ENCODE assay signal across 14 cellular contexts in the genomic region with DNA sequence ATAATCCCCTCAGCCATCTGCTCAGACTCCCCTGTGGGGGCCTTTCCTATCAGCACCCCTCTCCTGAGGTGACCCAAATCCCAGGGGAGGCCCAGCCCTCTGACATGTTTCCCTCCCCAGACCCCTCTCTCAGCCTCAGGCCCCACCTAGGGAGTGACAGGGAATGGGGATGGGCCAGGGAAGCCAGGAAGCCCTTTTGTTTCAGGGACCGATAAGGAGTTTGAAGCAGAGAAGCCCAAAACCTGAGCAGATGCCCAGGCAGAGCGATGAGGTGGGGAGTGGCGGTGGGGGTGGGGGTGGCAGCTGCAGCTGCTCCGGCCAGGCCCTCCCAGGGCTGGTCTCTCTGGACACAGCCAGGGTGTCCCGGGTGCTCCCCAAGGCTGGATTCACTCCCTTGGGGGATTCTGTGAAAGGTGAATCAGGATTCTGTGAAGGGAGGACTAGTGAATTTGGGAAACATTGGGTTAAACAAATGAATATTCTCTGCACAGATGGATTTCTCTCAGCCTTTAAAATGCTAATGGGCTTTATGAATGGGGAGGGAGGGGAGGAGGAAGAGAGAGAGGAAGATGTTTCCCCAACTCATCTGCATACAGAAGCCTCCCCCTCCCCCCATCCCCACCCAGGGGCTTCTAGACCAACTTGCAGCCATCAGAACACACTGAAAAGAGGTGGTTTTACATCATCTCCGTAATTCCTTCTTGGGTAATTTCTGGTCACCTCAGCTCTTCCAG. TPM values are rescaled to one million over a fixed set of nuclear protein-coding genes. Genes with fewer than 3 reads are reported as not detected.
DNase-seq lines count a peak whose midpoint lies in the region; ATAC-seq, FAIRE-seq and TF ChIP-seq lines count a peak whose summit lies in the region.
"Had no signal": no experiment of that assay in that cellular context is flagged by ENCODE, and none has a peak within 500 bp of the region (broad histone marks: within the 10 kb centered on the region; RNA-seq: fewer than 3 reads in every experiment).

No MANE protein-coding gene starts in this region.

- H3K9me3 Mint-ChIP-seq in CD8-positive, alpha-beta memory T cell = no peaks in the 10 kb centered on the region
- no peaks in the 10 kb centered on the region for H3K9me3 Mint-ChIP-seq in natural killer cell treated with Interleukin-12 subunit alpha and Interleukin-12 subunit beta and Interleukin-15 and Interleukin-18, amount 100 ng/mL, for 72 hours

- H3K4me2 ChIP-seq in GM12878 (ENCODE audit: control insufficient read depth, insufficient read depth) = no peak overlapping the region
- no peak overlapping the region for H3K4me2 ChIP-seq in trophoblast cell (ENCODE audit: low read length)

- H3K9me3 ChIP-seq in CD8-positive, alpha-beta memory T cell (ENCODE audit: low read length) = no peaks in the 10 kb centered on the region
- H3K9me3 ChIP-seq in GM12878 (replicated peaks; ENCODE audit: control insufficient read depth, insufficient read depth, low read length) (no peaks in the 10 kb centered on the region), trophoblast cell (ENCODE audit: insufficient read depth, low read depth, low read length) (no peaks in the 10 kb centered on the region)
- H3K9me3 ChIP-seq: left lung, testis had no signal

- H3K4me3 ChIP-seq in CD8-positive, alpha-beta memory T cell (ENCODE audit: low read length) = peak overlapping the region; percentile 36
- H3K4me3 ChIP-seq in GM12878 = no peak overlapping the region
- no peak overlapping the region for H3K4me3 ChIP-seq in trophoblast cell (ENCODE audit: low read depth, low read length)
- H3K4me3 ChIP-seq: left lung, testis had no signal

- no peak for FAIRE-seq in GM12878 (lab: Jason Lieb, UNC)

- H2AFZ ChIP-seq in GM12878 (ENCODE audit: control insufficient read depth, low read depth, low read length) = no peak overlapping the region
- no peak overlapping the region for H2AFZ ChIP-seq in trophoblast cell (ENCODE audit: insufficient read depth, low read length, poor library complexity)

- H3K27me3 Mint-ChIP-seq in CD8-positive, alpha-beta memory T cell = peaks cover 0 to 3% of the 10 kb centered on the region in 2 donors
- H3K27me3 Mint-ChIP-seq in natural killer cell treated with Interleukin-12 subunit alpha and Interleukin-12 subunit beta and Interleukin-15 and Interleukin-18, amount 100 ng/mL, for 72 hours = no peaks in the 10 kb centered on the region

- peaks cover 49% of the 10 kb centered on the region for H3K36me3 ChIP-seq in CD8-positive, alpha-beta memory T cell (ENCODE audit: insufficient read depth, low read length)
- H3K36me3 ChIP-seq in GM12878 (ENCODE audit: control insufficient read depth in 2 of 2, insufficient read depth in 2 of 2, low read length in 1 of 2) = peaks cover 39 to 43% of the 10 kb centered on the region in 2 experiments
- H3K36me3 ChIP-seq in trophoblast cell (ENCODE audit: control insufficient read depth in 1 of 2, insufficient read depth in 2 of 2, low read length in 2 of 2) = peaks cover 26 to 28% of the 10 kb centered on the region in 2 experiments

- peak overlapping the region; percentile 81 to 99 (median 94) for H3K27ac Mint-ChIP-seq in CD8-positive, alpha-beta memory T cell
- H3K27ac Mint-ChIP-seq in natural killer cell treated with Interleukin-12 subunit alpha and Interleukin-12 subunit beta and Interleukin-15 and Interleukin-18, amount 100 ng/mL, for 72 hours = peak overlapping the region; percentile 77 to 82

- in situ Hi-C loops in GM12878 (cut with MboI) = no loop called here

- TF ChIP-seq CTCF in GM12878 (IDR thresholded peaks at IDR 0.05 in 2 of 3, conservative IDR thresholded peaks at IDR 0.05 in 1 of 3; ENCODE audit: control insufficient read depth in 2 of 3, extremely low read depth in 1 of 3, insufficient read depth in 1 of 3, low read depth in 3 of 3, low read length in 3 of 3) = no peak

- RAD21 ChIA-PET in GM12878 (lab: Charles Lee; ENCODE audit: unreplicated experiment) = interaction anchor here (0.5 to 12.9 kb wide), 4 partner anchors 17 to 33 kb away, joined by 3 to 251 read pairs (median 4); a partner anchor contains a TSS

- H3K4me3 Mint-ChIP-seq in CD8-positive, alpha-beta memory T cell = peak overlapping the region in 5 of 7 donors; percentile 27 to 89 (median 82)
- H3K4me3 Mint-ChIP-seq in natural killer cell treated with Interleukin-12 subunit alpha and Interleukin-12 subunit beta and Interleukin-15 and Interleukin-18, amount 100 ng/mL, for 72 hours = peak overlapping the region; percentile 84

- BruUV-seq in GM12878 (replicated peaks; lab: Mats Ljungman, UMichigan) = no TSS peak

- H3K14ac ChIP-seq in trophoblast cell (ENCODE audit: low read length) = no peak overlapping the region

- H3K9ac ChIP-seq in GM12878 (ENCODE audit: control insufficient read depth, insufficient read depth, low read length) (no peak overlapping the region), trophoblast cell (ENCODE audit: low read length) (no peak overlapping the region)

- CTCF ChIA-PET in CD8-positive, alpha-beta memory T cell (lab: Charles Lee) = interaction anchor here (0.9 to 15.5 kb wide), 4 partner anchors 12 to 537 kb away, joined by 3 to 245 read pairs (median 10); a partner anchor contains a TSS
- CTCF ChIA-PET in GM12878 (lab: Yijun Ruan, JAX) = interaction anchor here (3.9 kb wide), 1 partner anchor 15 kb away, joined by 48 read pairs; a partner anchor contains a TSS

- no peak overlapping the region for H4K8ac ChIP-seq in trophoblast cell (ENCODE audit: low read depth, low read length)

- POLR2A ChIA-PET in CD8-positive, alpha-beta memory T cell (lab: Charles Lee) = interaction anchor here (1.6 to 14.5 kb wide), 2 partner anchors 9 to 17 kb away, joined by 8 to 341 read pairs; a partner anchor contains a TSS
- POLR2A ChIA-PET in GM12878 (lab: Charles Lee) = interaction anchor here (0.6 to 13.2 kb wide), 5 partner anchors 7 to 132 kb away, joined by 3 to 312 read pairs (median 4); a partner anchor contains a TSS

- H3K18ac ChIP-seq in trophoblast cell (ENCODE audit: low read length) = no peak overlapping the region

- no peak overlapping the region for H2BK120ac ChIP-seq in trophoblast cell (ENCODE audit: insufficient read depth, low read length, poor library complexity)

- no peak for TF ChIP-seq RAD21 in GM12878 (IDR thresholded peaks at IDR 0.05; ENCODE audit: insufficient read depth, low read depth, low read length)

- no peak for DNase-seq in CD8-positive, alpha-beta memory T cell
- DNase-seq in NAMALWA (ENCODE audit: low spot score) = peak; percentile 68
- DNase-seq in GM12878 (ENCODE audit: low read depth, low spot score) = no peak
- DNase-seq in natural killer cell treated with Interleukin-12 subunit alpha and Interleukin-12 subunit beta and Interleukin-15 and Interleukin-18, amount 100 ng/mL, for 72 hours (ENCODE audit: low spot score) = no peak
- DNase-seq in T-helper 9 cell = no peak
- no peak for DNase-seq in trophoblast cell
- DNase-seq: activated gamma-delta T cell, NCI-H1436, testis had no signal

- no peak overlapping the region for H3K23ac ChIP-seq in trophoblast cell (ENCODE audit: low read length)

- peaks cover 97% of the 10 kb centered on the region for H3K4me1 ChIP-seq in CD8-positive, alpha-beta memory T cell (ENCODE audit: insufficient read depth, low read length)
- peaks cover 79% of the 10 kb centered on the region for H3K4me1 ChIP-seq in GM12878 (ENCODE audit: control insufficient read depth, insufficient read depth, low read length)
- peaks cover 2 to 7% of the 10 kb centered on the region in 2 experiments for H3K4me1 ChIP-seq in trophoblast cell (ENCODE audit: control insufficient read depth in 1 of 2, insufficient read depth in 2 of 2, low read length in 2 of 2)

- H4K12ac ChIP-seq in trophoblast cell (ENCODE audit: low read depth, low read length) = no peak overlapping the region

- no peak overlapping the region for H3K4ac ChIP-seq in trophoblast cell (ENCODE audit: low read depth, low read length)

- H2BK12ac ChIP-seq in trophoblast cell (ENCODE audit: low read length) = no peak overlapping the region

- intact Hi-C loops in GM12878 (cut with micrococcal nuclease; ENCODE audit: unreplicated experiment) = no loop called here

- no peak for TF ChIP-seq POLR2A in GM12878 (IDR thresholded peaks at IDR 0.05; ENCODE audit: low read depth, low read length)

- SMC1A ChIA-PET in GM12878 (lab: Charles Lee; ENCODE audit: uncharacterized antibody, unreplicated experiment) = interaction anchor here (13.9 kb wide), 1 partner anchor 17 kb away, joined by 327 read pairs; a partner anchor contains a TSS

- peak overlapping the region; percentile 81 for H3K27ac ChIP-seq in CD8-positive, alpha-beta memory T cell (ENCODE audit: low read depth, low read length)
- H3K27ac ChIP-seq in GM12878 (ENCODE audit: control insufficient read depth, insufficient read depth) (peak overlapping the region; percentile 99), trophoblast cell (ENCODE audit: low read depth, low read length) (no peak overlapping the region)
- H3K27ac ChIP-seq: testis had no signal

- no peaks in the 10 kb centered on the region for H3K79me1 ChIP-seq in trophoblast cell (ENCODE audit: low read length)

- H3K79me2 ChIP-seq in GM12878 (ENCODE audit: control insufficient read depth, insufficient read depth, low read length) (peaks cover 42% of the 10 kb centered on the region), trophoblast cell (ENCODE audit: control insufficient read depth, insufficient read depth, low read length, poor library complexity) (no peaks in the 10 kb centered on the region)

- peaks cover 19 to 93% (median 32%) of the 10 kb centered on the region in 3 donors for H3K36me3 Mint-ChIP-seq in CD8-positive, alpha-beta memory T cell
- peaks cover 34% of the 10 kb centered on the region for H3K36me3 Mint-ChIP-seq in natural killer cell treated with Interleukin-12 subunit alpha and Interleukin-12 subunit beta and Interleukin-15 and Interleukin-18, amount 100 ng/mL, for 72 hours

- no peak overlapping the region for H4K91ac ChIP-seq in trophoblast cell (ENCODE audit: low read depth, low read length)

- H3K4me1 Mint-ChIP-seq in CD8-positive, alpha-beta memory T cell = peaks cover 93 to 100% (median 98%) of the 10 kb centered on the region in 3 donors
- peaks cover 67 to 83% of the 10 kb centered on the region in 2 donors for H3K4me1 Mint-ChIP-seq in natural killer cell treated with Interleukin-12 subunit alpha and Interleukin-12 subunit beta and Interleukin-15 and Interleukin-18, amount 100 ng/mL, for 72 hours (ENCODE audit: low read depth in 2 of 2)

- ATAC-seq in GM12878 = no peak
- ATAC-seq in natural killer cell treated with Interleukin-12 subunit alpha and Interleukin-12 subunit beta and Interleukin-15 and Interleukin-18, amount 100 ng/mL, for 72 hours = no peak
- ATAC-seq in HG03196 (IDR thresholded peaks at IDR 0.05; ENCODE audit: unreplicated experiment) = no peak
- no peak for ATAC-seq in GM21381 (IDR thresholded peaks at IDR 0.05; ENCODE audit: unreplicated experiment)
- ATAC-seq: left lung had no signal

- TF ChIP-seq EP300 in GM12878 (IDR thresholded peaks at IDR 0.05; ENCODE audit: borderline replicate concordance in 1 of 2, control insufficient read depth in 1 of 2, low read depth in 2 of 2, low read length in 2 of 2) = no peak

- H3K27me3 ChIP-seq in CD8-positive, alpha-beta memory T cell (ENCODE audit: insufficient read depth, low read length, poor library complexity, severe bottlenecking) = no peaks in the 10 kb centered on the region
- H3K27me3 ChIP-seq in GM12878 (replicated peaks in 1 of 2; ENCODE audit: control insufficient read depth in 2 of 2, insufficient read depth in 2 of 2, low read length in 1 of 2) (no peaks in the 10 kb centered on the region), trophoblast cell (ENCODE audit: insufficient read depth, low read length) (no peaks in the 10 kb centered on the region)
- H3K27me3 ChIP-seq: left lung, testis had no signal

- no peak overlapping the region for H2AK5ac ChIP-seq in trophoblast cell (ENCODE audit: low read length)

- 74% methylated on average over 4 of the region's 6 CpGs for WGBS in GM12878 (ENCODE audit: insufficient coverage, insufficient replicate concordance, low lambda C conversion rate, missing lambda C conversion rate)
- WGBS in trophoblast cell (ENCODE audit: extremely low coverage, insufficient coverage, insufficient read length) = no CpG with 5 or more reads among the region's 6 CpGs

- H2BK5ac ChIP-seq in trophoblast cell (ENCODE audit: low read depth, low read length, poor library complexity) = no peak overlapping the region

- H4K20me1 ChIP-seq in GM12878 (ENCODE audit: control insufficient read depth, insufficient read depth) = no peaks in the 10 kb centered on the region

RNA-seq across cellular contexts. Expression of a gene that starts 17.4 kb away (rescaled TPM):
- 100 to 1,000 TPM; 126 TPM for total RNA-seq in CD8-positive, alpha-beta memory T cell
- polyA plus RNA-seq in CD8-positive, alpha-beta memory T cell = 45.6 TPM
- total RNA-seq in GM12878 (2013; cell fraction: nucleolus; rRNA removed) = 305 and 316 TPM in 2 replicates
- total RNA-seq in GM12878 (2014; rRNA removed) (49.4 and 59.0 TPM in 2 replicates), GM12878 (2014; rRNA removed; fragmentation: Illumina TruSeq; extraction: Trizol) (36.0 and 39.8 TPM in 2 replicates), GM12878 (2021) (117 and 132 TPM in 2 replicates)
- polyA plus RNA-seq in GM12878 (2011; ENCODE audit: low read depth) = 22.0 TPM
- polyA plus RNA-seq in GM12878 (2011; rRNA removed) (18.0 and 30.1 TPM in 2 replicates), GM12878 (2014; fragmentation: Illumina TruSeq; extraction: Trizol) (27.2 and 57.6 TPM in 2 replicates), GM12878 (2014; fragmentation: Nextera tagmentation; extraction: Ambion mirVana) (1 to 10 TPM; 1.6 to 5.0 TPM), GM12878 (2014; rRNA removed) (71.9 and 77.7 TPM in 2 replicates), GM12878 (2016; fragmentation: Nextera tagmentation; extraction: Ambion mirVana) (10 to 100 TPM; 28.0 to 30.9 TPM)
- polyA plus RNA-seq in GM12878 (2011; cell fraction: cytosol; rRNA removed) = 33.7 and 39.1 TPM in 2 replicates
- 107 and 123 TPM in 2 replicates for polyA plus RNA-seq in GM12878 (2011; cell fraction: nucleus; rRNA removed)
- polyA plus RNA-seq in GM12878 (2012) = 57.1 and 64.5 TPM in 2 replicates
- 47.4 and 97.2 TPM in 2 replicates for polyA minus RNA-seq in GM12878 (2011; rRNA and poly(A)+ RNA removed)
- 31.4 and 34.5 TPM in 2 replicates for polyA minus RNA-seq in GM12878 (2011; cell fraction: cytosol; rRNA and poly(A)+ RNA removed)
- polyA minus RNA-seq in GM12878 (2011; cell fraction: nucleus; rRNA and poly(A)+ RNA removed) = 64.4 and 127 TPM in 2 replicates
- 100 to 1,000 TPM; 332 to 469 TPM for total RNA-seq in natural killer cell treated with Interleukin-12 subunit alpha and Interleukin-12 subunit beta and Interleukin-15 and Interleukin-18, amount 100 ng/mL, for 72 hours
- polyA plus RNA-seq in trophoblast cell (2013) = 14.4 and 16.0 TPM in 2 replicates

RNA-seq across cellular contexts. Expression of a gene that starts 40.7 kb away (rescaled TPM):
- total RNA-seq in CD8-positive, alpha-beta memory T cell = not detected
- polyA plus RNA-seq in CD8-positive, alpha-beta memory T cell = not detected
- total RNA-seq in GM12878 (2013; cell fraction: nucleolus; rRNA removed) = not detected in 2 replicates
- not detected in 2 replicates for total RNA-seq in GM12878 (2014; rRNA removed)
- total RNA-seq in GM12878 (2014; rRNA removed; fragmentation: Illumina TruSeq; extraction: Trizol) = not detected in 2 replicates
- total RNA-seq in GM12878 (2021) = 0.64 TPM in 1 of 2 replicates, not detected in the other
- polyA plus RNA-seq in GM12878 (2011; ENCODE audit: low read depth) = not detected
- polyA plus RNA-seq in GM12878 (2011; rRNA removed) = not detected in 2 replicates
- not detected in 2 replicates for polyA plus RNA-seq in GM12878 (2011; cell fraction: cytosol; rRNA removed)
- polyA plus RNA-seq in GM12878 (2011; cell fraction: nucleus; rRNA removed) = not detected in 2 replicates
- not detected in 2 replicates for polyA plus RNA-seq in GM12878 (2012)
- polyA plus RNA-seq in GM12878 (2014; fragmentation: Illumina TruSeq; extraction: Trizol) = not detected in 2 replicates
- polyA plus RNA-seq in GM12878 (2014; fragmentation: Nextera tagmentation; extraction: Ambion mirVana) = not detected
- polyA plus RNA-seq in GM12878 (2014; rRNA removed) = not detected in 2 replicates
- polyA plus RNA-seq in GM12878 (2016; fragmentation: Nextera tagmentation; extraction: Ambion mirVana) = not detected
- not detected in 2 replicates for polyA minus RNA-seq in GM12878 (2011; rRNA and poly(A)+ RNA removed)
- not detected in 2 replicates for polyA minus RNA-seq in GM12878 (2011; cell fraction: cytosol; rRNA and poly(A)+ RNA removed)
- polyA minus RNA-seq in GM12878 (2011; cell fraction: nucleus; rRNA and poly(A)+ RNA removed) = not detected in 2 replicates
- not detected for total RNA-seq in natural killer cell treated with Interleukin-12 subunit alpha and Interleukin-12 subunit beta and Interleukin-15 and Interleukin-18, amount 100 ng/mL, for 72 hours
- polyA plus RNA-seq in trophoblast cell (2013) = 0.08 TPM in 1 of 2 replicates, not detected in the other
- total RNA-seq: Daoy, skeletal muscle tissue had no signal

RNA-seq across cellular contexts. Expression of a gene that starts 47.5 kb away (rescaled TPM):
- not detected for total RNA-seq in CD8-positive, alpha-beta memory T cell
- polyA plus RNA-seq in CD8-positive, alpha-beta memory T cell = not detected
- not detected in 2 replicates for total RNA-seq in GM12878 (2013; cell fraction: nucleolus; rRNA removed)
- total RNA-seq in GM12878 (2014; rRNA removed) (not detected in 2 replicates), GM12878 (2014; rRNA removed; fragmentation: Illumina TruSeq; extraction: Trizol) (not detected in 2 replicates), GM12878 (2021) (3.5 and 4.4 TPM in 2 replicates)
- not detected for polyA plus RNA-seq in GM12878 (2011; ENCODE audit: low read depth)
- polyA plus RNA-seq in GM12878 (2011; rRNA removed) (not detected in 2 replicates), GM12878 (2014; fragmentation: Illumina TruSeq; extraction: Trizol) (not detected in 2 replicates), GM12878 (2014; fragmentation: Nextera tagmentation; extraction: Ambion mirVana) (not detected), GM12878 (2014; rRNA removed) (not detected in 2 replicates), GM12878 (2016; fragmentation: Nextera tagmentation; extraction: Ambion mirVana) (not detected)
- polyA plus RNA-seq in GM12878 (2011; cell fraction: cytosol; rRNA removed) = not detected in 2 replicates
- polyA plus RNA-seq in GM12878 (2011; cell fraction: nucleus; rRNA removed) = not detected in 2 replicates
- polyA plus RNA-seq in GM12878 (2012) = not detected in 2 replicates
- not detected in 2 replicates for polyA minus RNA-seq in GM12878 (2011; rRNA and poly(A)+ RNA removed)
- not detected in 2 replicates for polyA minus RNA-seq in GM12878 (2011; cell fraction: cytosol; rRNA and poly(A)+ RNA removed)
- not detected in 2 replicates for polyA minus RNA-seq in GM12878 (2011; cell fraction: nucleus; rRNA and poly(A)+ RNA removed)
- not detected for total RNA-seq in natural killer cell treated with Interleukin-12 subunit alpha and Interleukin-12 subunit beta and Interleukin-15 and Interleukin-18, amount 100 ng/mL, for 72 hours
- 0.07 and 0.08 TPM in 2 replicates for polyA plus RNA-seq in trophoblast cell (2013)
- total RNA-seq: Daoy, testis had no signal
